ENCODE assay signal across 21 cellular contexts in genomic region chr9:127267793-127268507, GRCh38. TPM values are rescaled to one million over a fixed set of nuclear protein-coding genes. Genes with fewer than 3 reads are reported as not detected.
DNase-seq lines count a peak whose midpoint lies in the region; ATAC-seq, FAIRE-seq and TF ChIP-seq lines count a peak whose summit lies in the region.
"Had no signal": no experiment of that assay in that cellular context is flagged by ENCODE, and none has a peak within 500 bp of the region (broad histone marks: within the 10 kb centered on the region; RNA-seq: fewer than 3 reads in every experiment).

No MANE protein-coding gene starts in this region.

- TF ChIP-seq POLR2A in H54 (IDR thresholded peaks at IDR 0.05; ENCODE audit: low read depth, low read length): no peak

- no peak for ATAC-seq in upper lobe of right lung
- ATAC-seq: stimulated activated naive B cell treated with anti-CD40 and anti-IgM and Interleukin-4, amounts not matched to agents 10 μg/mL and 1 μg/mL and 100 μg/mL, for 72 hours; T-helper 17 cell had no signal

- no peak overlapping the region for H3K27ac ChIP-seq in upper lobe of right lung
- H3K27ac ChIP-seq: VCaP had no signal

- no peak overlapping the region for H3K4me3 ChIP-seq in GM06990 (replicated peaks; ENCODE audit: low read depth, low read length)
- no peak overlapping the region for H3K4me3 ChIP-seq in upper lobe of right lung

- H3K27me3 ChIP-seq in GM06990 (replicated peaks; ENCODE audit: control insufficient read depth, insufficient read depth, low read length) (no peaks in the 10 kb centered on the region), upper lobe of right lung (no peaks in the 10 kb centered on the region)

- DNase-seq in GM06990 (ENCODE audit: extremely low read depth, insufficient read length) (peak; percentile 22), H54 (ENCODE audit: insufficient read length, low spot score) (no peak), cerebellar cortex (ENCODE audit: low spot score) (peak; percentile 44), pons (ENCODE audit: low spot score) (peak; percentile 61), NCI-H510A (lab: John Stamatoyannopoulos, UW) (no peak), upper lobe of right lung (no peak), NCI-H146 (lab: John Stamatoyannopoulos, UW) (no peak), DMS79 treated with DMSO at 0.1 percent for 48 hours (lab: John Stamatoyannopoulos, UW) (no peak)
- DNase-seq: activated CD4-positive, alpha-beta T cell treated with anti-CD3 and anti-CD28 coated beads, Interleukin-2, amount 50 U/mL, for 48 hours; activated gamma-delta T cell; CD4-positive, alpha-beta T cell; HFFc6; KBM-7; NCI-H1694 treated with DMSO at 0.1 percent for 48 hours; NCI-H748 treated with DMSO at 0.1 percent for 48 hours; stimulated activated naive B cell treated with anti-CD40 and anti-IgM and Interleukin-4, amounts not matched to agents 10 μg/mL and 1 μg/mL and 100 μg/mL, for 72 hours; T-helper 17 cell; trophoblast cell had no signal

- H3K4me1 ChIP-seq in upper lobe of right lung: no peaks in the 10 kb centered on the region

- intact Hi-C loops in upper lobe of right lung (cut with DNase I): no loop called here

- no peaks in the 10 kb centered on the region for H3K36me3 ChIP-seq in GM06990 (ENCODE audit: control insufficient read depth, insufficient read depth, low read length)
- H3K36me3 ChIP-seq in upper lobe of right lung: no peaks in the 10 kb centered on the region

- H3K9me3 ChIP-seq in upper lobe of right lung: no peaks in the 10 kb centered on the region

- FAIRE-seq in H54 (lab: Jason Lieb, UNC): peak; percentile 73
- FAIRE-seq: endothelial cell of umbilical vein, islet of Langerhans had no signal

- no peak for TF ChIP-seq CTCF in GM06990 (IDR thresholded peaks at IDR 0.05; ENCODE audit: insufficient read depth, low read length, poor library complexity, severe bottlenecking)
- no peak for TF ChIP-seq CTCF in upper lobe of right lung (IDR thresholded peaks at IDR 0.05)

RNA-seq across cellular contexts. Expression of gene GARNL3, which starts 3.4 kb away (rescaled TPM):
- 8.0 TPM for total RNA-seq in upper lobe of right lung

Comparison
In these comparisons a context has a peak if more than half of its experiments do, and no peak if none do; other contexts are left out.
1. DNase-seq: peak in GM06990 (single experiment), cerebellar cortex (single experiment) and pons (single experiment); none in H54 (single experiment), NCI-H510A (single experiment), upper lobe of right lung (single experiment), NCI-H146 (single experiment) and DMS79 treated with DMSO at 0.1 percent for 48 hours (single experiment).